ENCODE assay signal across 18 cellular contexts in genomic region chr13:54852831-54853230, GRCh38.
"Had no signal": no experiment of that assay in that cellular context is flagged by ENCODE, and none has a peak within 500 bp of the region (broad histone marks: within the 10 kb centered on the region; RNA-seq: fewer than 3 reads in every experiment).

No MANE protein-coding gene starts in this region.

- H3K27ac ChIP-seq: brain microvascular endothelial cell, lower lobe of right lung, skin epidermis, tibial artery, vagina, WERI-Rb-1 had no signal

- DNase-seq: activated CD4-positive, alpha-beta T cell treated with anti-CD3 and anti-CD28 coated beads, Interleukin-2, amount 50 U/mL, for 48 hours; activated naive CD4-positive, alpha-beta T cell treated with Interleukin-2 at 50 U/mL for 16 hours; anterior cingulate cortex; brain microvascular endothelial cell; cerebellar nuclear complex; effector memory CD4-positive, alpha-beta T cell; left cardiac atrium; lower lobe of right lung; nucleus accumbens; stimulated activated CD4-positive, alpha-beta T cell treated with anti-CD3 and anti-CD28 coated beads, Interleukin-15, amount 100 ng/mL, for 24 hours; stimulated activated CD4-positive, alpha-beta T cell treated with anti-CD3 and anti-CD28 coated beads, Interleukin-4, amount 100 ng/mL, for 24 hours; stimulated activated naive CD4-positive, alpha-beta T cell; tibial artery; WERI-Rb-1 had no signal

- H3K9me3 ChIP-seq: lower lobe of right lung, tibial artery, vagina had no signal

- H3K36me3 ChIP-seq: brain microvascular endothelial cell, lower lobe of right lung, tibial artery, vagina, WERI-Rb-1 had no signal

- H3K4me3 ChIP-seq: lower lobe of right lung, skin epidermis, tibial artery, vagina had no signal

- ATAC-seq: activated T-helper 17 cell treated with anti-CD3 and anti-CD28 coated beads, Interleukin-2, amount 50 U/mL, for 72 hours; left cardiac atrium; lower lobe of right lung; right cardiac atrium had no signal

- H3K27me3 ChIP-seq: brain microvascular endothelial cell, tibial artery, vagina had no signal

- H3K4me1 ChIP-seq: lower lobe of right lung, tibial artery, vagina had no signal
